In genomic region chr2:140744379-140744778, GRCh38 we compare ENCODE assay signal across 29 cellular contexts.
"Had no signal": no experiment of that assay in that cellular context is flagged by ENCODE, and none has a peak within 500 bp of the region (broad histone marks: within the 10 kb centered on the region; RNA-seq: fewer than 3 reads in every experiment).

No MANE protein-coding gene starts in this region.

- H3K27me3 ChIP-seq: stomach, suprapubic skin, testis, thyroid gland, tibial artery, tibial nerve, transverse colon, upper lobe of left lung, upper lobe of right lung, uterus, vagina had no signal

- H3K4me3 Mint-ChIP-seq: stimulated activated effector memory CD8-positive, alpha-beta T cell treated with anti-CD3 and anti-CD28 coated beads, Interleukin-12 subunit alpha, Interleukin-12 subunit beta, amount 100 ng/mL, for 72 hours; stimulated activated memory B cell treated with anti-CD40 and anti-IgM and Interleukin-4, amounts not matched to agents 10 μg/mL and 1 μg/mL and 100 μg/mL, for 72 hours; stimulated activated naive B cell treated with anti-CD40 and anti-IgM and Interleukin-4, amounts not matched to agents 10 μg/mL and 1 μg/mL and 100 μg/mL, for 72 hours; stimulated activated naive CD8-positive, alpha-beta T cell treated with anti-CD3 and anti-CD28 coated beads, Interleukin-15, amount 100 ng/mL, for 72 hours; stimulated activated naive CD8-positive, alpha-beta T cell treated with anti-CD3 and anti-CD28 coated beads, Interleukin-15, Interleukin-2, amounts not matched to agents 100 ng/mL and 50 ng/mL, for 24 hours; type B pancreatic cell had no signal

- H3K27me3 Mint-ChIP-seq: stimulated activated memory B cell treated with anti-CD40 and anti-IgM and Interleukin-4, amounts not matched to agents 10 μg/mL and 1 μg/mL and 100 μg/mL, for 72 hours; stimulated activated naive B cell treated with anti-CD40 and anti-IgM and Interleukin-4, amounts not matched to agents 10 μg/mL and 1 μg/mL and 100 μg/mL, for 72 hours; stimulated activated naive CD8-positive, alpha-beta T cell treated with anti-CD3 and anti-CD28 coated beads, Interleukin-15, amount 100 ng/mL, for 72 hours; stimulated activated naive CD8-positive, alpha-beta T cell treated with anti-CD3 and anti-CD28 coated beads, Interleukin-15, Interleukin-2, amounts not matched to agents 100 ng/mL and 50 ng/mL, for 24 hours; type B pancreatic cell had no signal

- FAIRE-seq: urothelium cell line had no signal

- H3K9me3 Mint-ChIP-seq: stimulated activated naive B cell treated with anti-CD40 and anti-IgM and Interleukin-4, amounts not matched to agents 10 μg/mL and 1 μg/mL and 100 μg/mL, for 72 hours; type B pancreatic cell had no signal

- H3K36me3 ChIP-seq: stomach, suprapubic skin, thoracic aorta, thyroid gland, tibial artery, tibial nerve, transverse colon, upper lobe of left lung, upper lobe of right lung, uterus, vagina had no signal

- H3K4me3 ChIP-seq: stomach, suprapubic skin, testis, thoracic aorta, thyroid gland, tibial artery, tibial nerve, transverse colon, upper lobe of left lung, upper lobe of right lung, uterus, vagina had no signal

- H3K27ac ChIP-seq: stomach, suprapubic skin, testis, thoracic aorta, thyroid gland, tibial artery, tibial nerve, transverse colon, upper lobe of left lung, upper lobe of right lung, uterus, vagina had no signal

- H3K9me3 ChIP-seq: stomach, suprapubic skin, testis, thoracic aorta, thyroid gland, tibial artery, tibial nerve, transverse colon, upper lobe of left lung, upper lobe of right lung, uterus, vagina had no signal

- H3K4me1 Mint-ChIP-seq: stimulated activated effector memory CD8-positive, alpha-beta T cell treated with anti-CD3 and anti-CD28 coated beads, Interleukin-12 subunit alpha, Interleukin-12 subunit beta, amount 100 ng/mL, for 72 hours; stimulated activated memory B cell treated with anti-CD40 and anti-IgM and Interleukin-4, amounts not matched to agents 10 μg/mL and 1 μg/mL and 100 μg/mL, for 72 hours; stimulated activated naive B cell treated with anti-CD40 and anti-IgM and Interleukin-4, amounts not matched to agents 10 μg/mL and 1 μg/mL and 100 μg/mL, for 72 hours; stimulated activated naive CD8-positive, alpha-beta T cell treated with anti-CD3 and anti-CD28 coated beads, Interleukin-15, amount 100 ng/mL, for 72 hours had no signal

- DNase-seq: stimulated activated CD4-positive, alpha-beta T cell treated with anti-CD3 and anti-CD28 coated beads, Interleukin-2, amount 100 ng/mL, for 48 hours; stimulated activated CD4-positive, alpha-beta T cell treated with anti-CD3 and anti-CD28 coated beads, Interleukin-4, amount 100 ng/mL, for 1 hour; stimulated activated CD4-positive, alpha-beta T cell treated with anti-CD3 and anti-CD28 coated beads, Interleukin-4, amount 100 ng/mL, for 24 hours; stimulated activated CD4-positive, alpha-beta T cell treated with anti-CD3 and anti-CD28 coated beads, Interleukin-4, amount 100 ng/mL, for 4 hours; stimulated activated CD8-positive, alpha-beta memory T cell treated with anti-CD3 and anti-CD28 coated beads, Interleukin-4, amount 100 ng/mL, for 48 hours; stimulated activated naive B cell treated with anti-CD40 and anti-IgM and Interleukin-4, amounts not matched to agents 10 μg/mL and 1 μg/mL and 100 μg/mL, for 72 hours; stimulated activated naive CD4-positive, alpha-beta T cell; stimulated activated naive CD4-positive, alpha-beta T cell treated with Interleukin-2 at 50 U/mL for 16 hours; stimulated activated naive CD8-positive, alpha-beta T cell treated with anti-CD3 and anti-CD28 coated beads, Interleukin-15, amount 100 ng/mL, for 72 hours; stimulated activated naive CD8-positive, alpha-beta T cell treated with anti-CD3 and anti-CD28 coated beads, Interleukin-15, Interleukin-2, amounts not matched to agents 100 U/mL and 50 U/mL, for 24 hours; stomach; substantia nigra; testis; thyroid gland; tibial artery; transverse colon; trophoblast cell; upper lobe of left lung; upper lobe of right lung; uterus had no signal

- H3K4me1 ChIP-seq: stomach, suprapubic skin, testis, thyroid gland, tibial artery, tibial nerve, transverse colon, upper lobe of left lung, upper lobe of right lung, uterus, vagina had no signal

- H3K36me3 Mint-ChIP-seq: stimulated activated effector memory CD8-positive, alpha-beta T cell treated with anti-CD3 and anti-CD28 coated beads, Interleukin-12 subunit alpha, Interleukin-12 subunit beta, amount 100 ng/mL, for 72 hours; stimulated activated memory B cell treated with anti-CD40 and anti-IgM and Interleukin-4, amounts not matched to agents 10 μg/mL and 1 μg/mL and 100 μg/mL, for 72 hours; stimulated activated naive B cell treated with anti-CD40 and anti-IgM and Interleukin-4, amounts not matched to agents 10 μg/mL and 1 μg/mL and 100 μg/mL, for 72 hours; type B pancreatic cell had no signal

- ATAC-seq: stimulated activated effector memory CD8-positive, alpha-beta T cell treated with anti-CD3 and anti-CD28 coated beads, Interleukin-12 subunit alpha, Interleukin-12 subunit beta, amount 100 ng/mL, for 72 hours; stimulated activated memory B cell treated with anti-CD40 and anti-IgM and Interleukin-4, amounts not matched to agents 10 μg/mL and 1 μg/mL and 100 μg/mL, for 72 hours; stimulated activated naive B cell treated with anti-CD40 and anti-IgM and Interleukin-4, amounts not matched to agents 10 μg/mL and 1 μg/mL and 100 μg/mL, for 72 hours; stimulated activated naive CD8-positive, alpha-beta T cell treated with anti-CD3 and anti-CD28 coated beads, Interleukin-15, amount 100 ng/mL, for 72 hours; stimulated activated naive CD8-positive, alpha-beta T cell treated with anti-CD3 and anti-CD28 coated beads, Interleukin-15, Interleukin-2, amounts not matched to agents 100 U/mL and 50 U/mL, for 24 hours; upper lobe of right lung had no signal

- H3K27ac Mint-ChIP-seq: stimulated activated effector memory CD8-positive, alpha-beta T cell treated with anti-CD3 and anti-CD28 coated beads, Interleukin-12 subunit alpha, Interleukin-12 subunit beta, amount 100 ng/mL, for 72 hours; stimulated activated memory B cell treated with anti-CD40 and anti-IgM and Interleukin-4, amounts not matched to agents 10 μg/mL and 1 μg/mL and 100 μg/mL, for 72 hours; stimulated activated naive B cell treated with anti-CD40 and anti-IgM and Interleukin-4, amounts not matched to agents 10 μg/mL and 1 μg/mL and 100 μg/mL, for 72 hours; stimulated activated naive CD8-positive, alpha-beta T cell treated with anti-CD3 and anti-CD28 coated beads, Interleukin-15, amount 100 ng/mL, for 72 hours; stimulated activated naive CD8-positive, alpha-beta T cell treated with anti-CD3 and anti-CD28 coated beads, Interleukin-15, Interleukin-2, amounts not matched to agents 100 ng/mL and 50 ng/mL, for 24 hours; type B pancreatic cell had no signal
